14 cellular contexts compared by ENCODE assay signal in the genomic region with DNA sequence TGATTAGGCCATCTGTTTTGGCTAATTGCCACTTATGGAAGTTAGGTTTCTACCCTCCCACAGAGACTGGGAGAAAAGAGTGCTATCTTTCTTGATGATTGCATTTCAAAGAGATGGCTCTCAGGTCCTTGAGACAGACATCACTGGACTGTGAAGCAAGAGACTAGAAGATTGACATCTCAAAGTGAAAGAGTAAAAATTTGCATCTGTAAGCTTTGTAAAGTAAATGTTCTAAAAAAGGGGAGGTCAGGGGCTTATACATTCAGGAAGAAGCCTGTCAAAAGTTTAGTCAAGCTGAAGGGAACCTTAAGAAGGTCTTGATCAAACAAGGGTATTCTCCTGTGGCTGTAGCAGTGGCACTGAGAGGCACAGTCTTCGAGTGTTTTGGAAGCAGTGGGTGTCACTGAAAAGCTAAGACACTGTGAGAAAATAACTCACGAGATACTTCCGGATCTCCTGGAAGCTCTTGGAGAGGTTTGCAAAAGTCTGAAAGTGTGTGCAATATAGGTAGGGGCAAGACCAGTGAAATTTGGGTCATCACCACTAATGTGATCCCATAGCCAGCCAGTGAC.
DNase-seq lines count a peak whose midpoint lies in the region; ATAC-seq and TF ChIP-seq lines count a peak whose summit lies in the region.
"Had no signal": no experiment of that assay in that cellular context is flagged by ENCODE, and none has a peak within 500 bp of the region (broad histone marks: within the 10 kb centered on the region; RNA-seq: fewer than 3 reads in every experiment).

No MANE protein-coding gene starts in this region.

- no peaks in the 10 kb centered on the region for H3K36me3 ChIP-seq in neural progenitor cell

- no peaks in the 10 kb centered on the region for H3K79me2 ChIP-seq in neural progenitor cell (ENCODE audit: low read depth)

- DNase-seq in neural progenitor cell (ENCODE audit: low spot score), result no peak
- DNase-seq in stimulated activated CD4-positive, alpha-beta T cell treated with anti-CD3 and anti-CD28 coated beads, Interleukin-4, amount 100 ng/mL, for 24 hours, result no peak
- no peak for DNase-seq in activated CD4-positive, alpha-beta T cell treated with anti-CD3 and anti-CD28 coated beads for 36 hours
- DNase-seq: activated CD8-positive, alpha-beta T cell treated with anti-CD3 and anti-CD28 coated beads for 36 hours; activated effector memory CD4-positive, alpha-beta T cell treated with Interleukin-2 at 50 U/mL for 16 hours; dorsolateral prefrontal cortex; NCI-H1105 treated with DMSO at 0.1 percent for 48 hours had no signal

- H4K20me1 ChIP-seq in neural progenitor cell (ENCODE audit: low read depth), result no peaks in the 10 kb centered on the region

- no peaks in the 10 kb centered on the region for H3F3A ChIP-seq in neural progenitor cell (ENCODE audit: low read depth)

- no peak overlapping the region for H3K27ac Mint-ChIP-seq in neural progenitor cell
- no peak overlapping the region for H3K27ac Mint-ChIP-seq in activated CD4-positive, alpha-beta T cell treated with anti-CD3 and anti-CD28 coated beads for 36 hours
- H3K27ac Mint-ChIP-seq: activated CD8-positive, alpha-beta T cell treated with anti-CD3 and anti-CD28 coated beads for 36 hours had no signal

- peaks cover 3% of the 10 kb centered on the region for H3K27me3 Mint-ChIP-seq in neural progenitor cell (ENCODE audit: insufficient read depth, low read depth)
- H3K27me3 Mint-ChIP-seq in activated CD4-positive, alpha-beta T cell treated with anti-CD3 and anti-CD28 coated beads for 36 hours, result no peaks in the 10 kb centered on the region
- H3K27me3 Mint-ChIP-seq: activated CD8-positive, alpha-beta T cell treated with anti-CD3 and anti-CD28 coated beads for 36 hours had no signal

- H3K4me2 ChIP-seq in neural progenitor cell, result no peak overlapping the region
- H3K4me2 ChIP-seq: smooth muscle cell had no signal

- no peak overlapping the region for H3K4me3 ChIP-seq in neural progenitor cell
- H3K4me3 ChIP-seq: dorsolateral prefrontal cortex, smooth muscle cell had no signal

- H3K27me3 ChIP-seq in neural progenitor cell, result no peaks in the 10 kb centered on the region
- H3K27me3 ChIP-seq: dorsolateral prefrontal cortex had no signal

- POLR2A ChIA-PET in activated CD4-positive, alpha-beta T cell treated with anti-CD3 and anti-CD28 coated beads for 36 hours (lab: Charles Lee), result no interaction called here

- H3K27ac ChIP-seq in neural progenitor cell, result no peak overlapping the region
- H3K27ac ChIP-seq: C4-2B, dorsolateral prefrontal cortex had no signal

- peaks cover 3% of the 10 kb centered on the region for H3K9me3 Mint-ChIP-seq in neural progenitor cell
- H3K9me3 Mint-ChIP-seq in activated CD4-positive, alpha-beta T cell treated with anti-CD3 and anti-CD28 coated beads for 36 hours (ENCODE audit: low read depth), result no peaks in the 10 kb centered on the region
- H3K9me3 Mint-ChIP-seq: activated CD8-positive, alpha-beta T cell treated with anti-CD3 and anti-CD28 coated beads for 36 hours had no signal

- TF ChIP-seq CTCF in neural progenitor cell (IDR thresholded peaks at IDR 0.05), result no peak

- CTCF ChIA-PET in activated CD4-positive, alpha-beta T cell treated with anti-CD3 and anti-CD28 coated beads for 36 hours (lab: Charles Lee), result no interaction called here

- ATAC-seq in GM18873 (IDR thresholded peaks at IDR 0.05; ENCODE audit: low FRiP score, unreplicated experiment), result peak; percentile 70
- peak; percentile 63 for ATAC-seq in GM21619 (IDR thresholded peaks at IDR 0.05; ENCODE audit: unreplicated experiment)
- peak; percentile 54 for ATAC-seq in HG03342 (IDR thresholded peaks at IDR 0.05; ENCODE audit: unreplicated experiment)
- no peak for ATAC-seq in activated CD4-positive, alpha-beta T cell treated with anti-CD3 and anti-CD28 coated beads for 36 hours
- ATAC-seq in HG03196 (IDR thresholded peaks at IDR 0.05; ENCODE audit: unreplicated experiment), result no peak
- ATAC-seq: activated CD8-positive, alpha-beta T cell treated with anti-CD3 and anti-CD28 coated beads for 36 hours; HepG2 had no signal

- no peak overlapping the region for H3K9ac ChIP-seq in neural progenitor cell

- no peak overlapping the region for H3K4me3 Mint-ChIP-seq in neural progenitor cell
- no peak overlapping the region for H3K4me3 Mint-ChIP-seq in activated CD4-positive, alpha-beta T cell treated with anti-CD3 and anti-CD28 coated beads for 36 hours
- H3K4me3 Mint-ChIP-seq: activated CD8-positive, alpha-beta T cell treated with anti-CD3 and anti-CD28 coated beads for 36 hours had no signal

- H3K9me3 ChIP-seq in neural progenitor cell (ENCODE audit: low read depth), result no peaks in the 10 kb centered on the region

- H3K4me1 Mint-ChIP-seq in neural progenitor cell, result peaks cover 18% of the 10 kb centered on the region
- no peaks in the 10 kb centered on the region for H3K4me1 Mint-ChIP-seq in activated CD4-positive, alpha-beta T cell treated with anti-CD3 and anti-CD28 coated beads for 36 hours

- H3K4me1 ChIP-seq in neural progenitor cell, result peaks cover 8% of the 10 kb centered on the region

- peak overlapping the region; percentile 86 for H2AFZ ChIP-seq in neural progenitor cell (replicated peaks)

- H3K36me3 Mint-ChIP-seq in neural progenitor cell, result no peaks in the 10 kb centered on the region
- H3K36me3 Mint-ChIP-seq in activated CD4-positive, alpha-beta T cell treated with anti-CD3 and anti-CD28 coated beads for 36 hours (ENCODE audit: low read depth), result no peaks in the 10 kb centered on the region

- intact Hi-C loops in activated CD4-positive, alpha-beta T cell treated with anti-CD3 and anti-CD28 coated beads for 36 hours (cut with DNase I, micrococcal nuclease), result no loop called here

Comparison
In these comparisons a context has a peak if more than half of its experiments do, and no peak if none do; other contexts are left out.
1. ATAC-seq: peak in GM18873 (single experiment), GM21619 (single experiment) and HG03342 (single experiment); none in activated CD4-positive, alpha-beta T cell treated with anti-CD3 and anti-CD28 coated beads for 36 hours (single experiment) and HG03196 (single experiment).